In the genomic region with DNA sequence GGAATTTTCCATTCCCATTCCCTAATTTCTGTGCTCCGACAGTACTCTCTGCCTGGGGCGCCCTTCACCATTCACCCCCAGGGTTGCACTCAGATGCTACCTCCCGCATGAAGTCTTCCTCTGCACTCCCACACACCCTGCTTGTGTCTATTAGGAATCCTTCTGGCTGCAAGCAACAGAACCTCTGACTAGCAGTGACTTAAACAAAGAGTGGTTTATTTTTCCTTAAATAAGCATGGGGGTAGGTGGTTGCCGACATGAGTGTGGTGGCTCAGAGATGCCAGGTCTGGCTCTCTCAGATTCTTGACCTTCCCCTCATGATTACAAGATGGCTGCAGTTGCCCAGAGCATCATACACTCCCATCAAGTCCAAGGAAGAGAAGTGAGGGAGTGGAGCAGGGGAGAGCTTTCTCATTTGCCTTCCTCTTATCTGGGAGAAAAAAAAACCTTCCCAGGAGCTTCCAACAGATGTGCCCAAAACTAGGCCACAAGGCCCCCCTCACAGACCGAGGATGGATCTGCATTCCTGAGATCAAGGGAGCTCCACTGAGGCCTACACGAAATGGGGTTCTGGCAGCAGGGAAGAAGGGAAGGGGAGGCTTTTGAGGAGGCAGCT, we compare ENCODE assay signal across 16 cellular contexts. TPM values are rescaled to one million over a fixed set of nuclear protein-coding genes. Genes with fewer than 3 reads are reported as not detected.
DNase-seq lines count a peak whose midpoint lies in the region; ATAC-seq and TF ChIP-seq lines count a peak whose summit lies in the region.
"Had no signal": no experiment of that assay in that cellular context is flagged by ENCODE, and none has a peak within 500 bp of the region (broad histone marks: within the 10 kb centered on the region; RNA-seq: fewer than 3 reads in every experiment).

No MANE protein-coding gene starts in this region.

- peak overlapping the region; percentile 15 for H3K27ac Mint-ChIP-seq in stimulated activated naive CD8-positive, alpha-beta T cell treated with anti-CD3 and anti-CD28 coated beads, Interleukin-15, Interleukin-2, amounts not matched to agents 100 ng/mL and 50 ng/mL, for 24 hours
- peak overlapping the region in 1 of 2 donors; percentile 20 for H3K27ac Mint-ChIP-seq in stimulated activated naive CD8-positive, alpha-beta T cell treated with anti-CD3 and anti-CD28 coated beads, Interleukin-15, amount 100 ng/mL, for 72 hours
- H3K27ac Mint-ChIP-seq in activated T-helper 17 cell treated with anti-CD3 and anti-CD28 coated beads, Interleukin-2, amount 50 U/mL, for 72 hours, result peak overlapping the region; percentile 49
- peak overlapping the region; percentile 44 for H3K27ac Mint-ChIP-seq in mesothelial cell of epicardium
- H3K27ac Mint-ChIP-seq: activated T-cell treated with anti-CD3 and anti-CD28 coated beads, Interleukin-2, amount 50 U/mL, for 72 hours had no signal

- peaks cover 40% of the 10 kb centered on the region for H3K4me1 Mint-ChIP-seq in stimulated activated naive CD8-positive, alpha-beta T cell treated with anti-CD3 and anti-CD28 coated beads, Interleukin-15, Interleukin-2, amounts not matched to agents 100 ng/mL and 50 ng/mL, for 24 hours (ENCODE audit: low read depth)
- H3K4me1 Mint-ChIP-seq in stimulated activated naive CD8-positive, alpha-beta T cell treated with anti-CD3 and anti-CD28 coated beads, Interleukin-15, amount 100 ng/mL, for 72 hours, result peaks cover 66% of the 10 kb centered on the region
- H3K4me1 Mint-ChIP-seq in activated T-helper 17 cell treated with anti-CD3 and anti-CD28 coated beads, Interleukin-2, amount 50 U/mL, for 72 hours, result peaks cover 22% of the 10 kb centered on the region
- peaks cover 11% of the 10 kb centered on the region for H3K4me1 Mint-ChIP-seq in mesothelial cell of epicardium

- no peaks in the 10 kb centered on the region for H3K9me3 Mint-ChIP-seq in stimulated activated naive CD8-positive, alpha-beta T cell treated with anti-CD3 and anti-CD28 coated beads, Interleukin-15, Interleukin-2, amounts not matched to agents 100 ng/mL and 50 ng/mL, for 24 hours
- no peaks in the 10 kb centered on the region for H3K9me3 Mint-ChIP-seq in stimulated activated naive CD8-positive, alpha-beta T cell treated with anti-CD3 and anti-CD28 coated beads, Interleukin-15, amount 100 ng/mL, for 72 hours
- no peaks in the 10 kb centered on the region for H3K9me3 Mint-ChIP-seq in activated T-helper 17 cell treated with anti-CD3 and anti-CD28 coated beads, Interleukin-2, amount 50 U/mL, for 72 hours
- no peaks in the 10 kb centered on the region for H3K9me3 Mint-ChIP-seq in mesothelial cell of epicardium

- H3K27me3 Mint-ChIP-seq in stimulated activated naive CD8-positive, alpha-beta T cell treated with anti-CD3 and anti-CD28 coated beads, Interleukin-15, Interleukin-2, amounts not matched to agents 100 ng/mL and 50 ng/mL, for 24 hours, result no peaks in the 10 kb centered on the region
- H3K27me3 Mint-ChIP-seq in stimulated activated naive CD8-positive, alpha-beta T cell treated with anti-CD3 and anti-CD28 coated beads, Interleukin-15, amount 100 ng/mL, for 72 hours, result no peaks in the 10 kb centered on the region
- no peaks in the 10 kb centered on the region for H3K27me3 Mint-ChIP-seq in activated T-helper 17 cell treated with anti-CD3 and anti-CD28 coated beads, Interleukin-2, amount 50 U/mL, for 72 hours
- peaks cover 5% of the 10 kb centered on the region for H3K27me3 Mint-ChIP-seq in mesothelial cell of epicardium (ENCODE audit: low read depth)

- no peak for DNase-seq in stimulated activated naive CD8-positive, alpha-beta T cell treated with anti-CD3 and anti-CD28 coated beads, Interleukin-15, amount 100 ng/mL, for 72 hours
- DNase-seq in mesothelial cell of epicardium (ENCODE audit: low spot score in 2 of 2, unreplicated experiment in 2 of 2) (no peak), activated gamma-delta T cell treated with Interleukin-2 at 50 U/mL for 16 hours (no peak), NCI-H187 treated with DMSO at 0.1 percent for 48 hours (lab: John Stamatoyannopoulos, UW) (no peak)
- DNase-seq: amniotic stem cell; Caco-2; erythroblast; midbrain; NCI-H2107; stimulated activated CD4-positive, alpha-beta T cell treated with anti-CD3 and anti-CD28 coated beads, Interleukin-15, amount 100 ng/mL, for 24 hours had no signal

- no peaks in the 10 kb centered on the region for H3K36me3 Mint-ChIP-seq in stimulated activated naive CD8-positive, alpha-beta T cell treated with anti-CD3 and anti-CD28 coated beads, Interleukin-15, Interleukin-2, amounts not matched to agents 100 ng/mL and 50 ng/mL, for 24 hours (ENCODE audit: low read depth)
- no peaks in the 10 kb centered on the region for H3K36me3 Mint-ChIP-seq in activated T-helper 17 cell treated with anti-CD3 and anti-CD28 coated beads, Interleukin-2, amount 50 U/mL, for 72 hours (ENCODE audit: low read depth)
- H3K36me3 Mint-ChIP-seq in mesothelial cell of epicardium, result no peaks in the 10 kb centered on the region

- H3K4me3 Mint-ChIP-seq in stimulated activated naive CD8-positive, alpha-beta T cell treated with anti-CD3 and anti-CD28 coated beads, Interleukin-15, Interleukin-2, amounts not matched to agents 100 ng/mL and 50 ng/mL, for 24 hours, result no peak overlapping the region
- peak overlapping the region in 1 of 2 donors; percentile 4 for H3K4me3 Mint-ChIP-seq in stimulated activated naive CD8-positive, alpha-beta T cell treated with anti-CD3 and anti-CD28 coated beads, Interleukin-15, amount 100 ng/mL, for 72 hours
- H3K4me3 Mint-ChIP-seq in activated T-helper 17 cell treated with anti-CD3 and anti-CD28 coated beads, Interleukin-2, amount 50 U/mL, for 72 hours, result peak overlapping the region; percentile 25
- no peak overlapping the region for H3K4me3 Mint-ChIP-seq in mesothelial cell of epicardium
- H3K4me3 Mint-ChIP-seq: activated CD4-positive, alpha-beta memory T cell treated with anti-CD3 and anti-CD28 coated beads, Interleukin-2, amount 10 ng/mL, durations not matched to agents 7 days and 5 days had no signal

- TF ChIP-seq CTCF in mesothelial cell of epicardium (IDR thresholded peaks at IDR 0.05; ENCODE audit: unreplicated experiment), result no peak

- no peak for ATAC-seq in stimulated activated naive CD8-positive, alpha-beta T cell treated with anti-CD3 and anti-CD28 coated beads, Interleukin-15, amount 100 ng/mL, for 72 hours
- ATAC-seq in activated T-helper 17 cell treated with anti-CD3 and anti-CD28 coated beads, Interleukin-2, amount 50 U/mL, for 72 hours (replicated peaks), result no peak
- ATAC-seq in GM19395 (IDR thresholded peaks at IDR 0.05; ENCODE audit: unreplicated experiment), result no peak
- ATAC-seq in GM21360 (IDR thresholded peaks at IDR 0.05; ENCODE audit: unreplicated experiment), result no peak

RNA-seq across cellular contexts. Expression of a gene that starts 49.6 kb away (rescaled TPM):
- total RNA-seq in activated T-helper 17 cell treated with anti-CD3 and anti-CD28 coated beads, Interleukin-2, amount 50 U/mL, for 72 hours, result 100 to 1,000 TPM; 123 to 184 TPM
- total RNA-seq in mesothelial cell of epicardium, result 67.5 to 73.4 TPM (median 70.0 TPM) in 3 replicates
